19 cellular contexts compared by ENCODE assay signal in the genomic region with DNA sequence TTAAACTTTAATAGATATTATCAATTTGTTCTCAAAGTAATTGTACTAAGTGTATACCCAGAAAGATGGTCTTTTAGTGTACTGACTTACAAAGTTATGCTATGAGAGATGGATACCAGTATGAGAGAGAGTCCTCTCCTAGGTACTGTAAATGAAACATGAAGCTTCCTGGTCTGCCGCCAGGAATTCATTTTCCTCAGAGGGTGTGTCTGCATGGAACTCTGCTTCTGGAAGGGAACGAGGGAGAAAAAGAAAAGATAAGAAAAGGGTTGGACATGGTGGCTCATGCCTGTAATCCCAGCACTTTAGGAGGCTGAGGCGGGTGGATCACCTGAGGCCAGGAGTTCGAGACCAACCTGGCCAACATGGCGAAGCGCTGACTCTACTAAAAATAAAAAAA. TPM values are rescaled to one million over a fixed set of nuclear protein-coding genes. Genes with fewer than 3 reads are reported as not detected.
DNase-seq lines count a peak whose midpoint lies in the region; ATAC-seq and TF ChIP-seq lines count a peak whose summit lies in the region.
"Had no signal": no experiment of that assay in that cellular context is flagged by ENCODE, and none has a peak within 500 bp of the region (broad histone marks: within the 10 kb centered on the region; RNA-seq: fewer than 3 reads in every experiment).

No MANE protein-coding gene starts in this region.

- H3K36me3 Mint-ChIP-seq in MCF 10A (ENCODE audit: insufficient read depth, unreplicated experiment) = peaks cover 26% of the 10 kb centered on the region
- H3K36me3 Mint-ChIP-seq in brain = peaks cover 26% of the 10 kb centered on the region
- H3K36me3 Mint-ChIP-seq in mesothelial cell of epicardium = peaks cover 3% of the 10 kb centered on the region
- peaks cover 4% of the 10 kb centered on the region for H3K36me3 Mint-ChIP-seq in type B pancreatic cell

- H3K27ac Mint-ChIP-seq in MCF 10A (ENCODE audit: low read depth, unreplicated experiment) (no peak overlapping the region), brain (peak overlapping the region in 1 of 5 experiments; percentile 72), mesothelial cell of epicardium (peak overlapping the region; percentile 11), type B pancreatic cell (peak overlapping the region; percentile 4)

- H3K9me3 ChIP-seq in breast epithelium = no peaks in the 10 kb centered on the region
- H3K9me3 ChIP-seq: BLaER1 treated with 17β-estradiol and CSF1 and Interleukin-3, amounts not matched to agents 10 nM and 100 nM had no signal

- no peak overlapping the region for H3K27ac ChIP-seq in breast epithelium
- H3K27ac ChIP-seq: BLaER1 treated with 17β-estradiol and CSF1 and Interleukin-3, amounts not matched to agents 10 nM and 100 nM; GM23248; KMS-11; RWPE1 had no signal

- POLR2A ChIA-PET in MCF 10A (lab: Yijun Ruan, JAX) = interaction anchor here (0.7 kb wide), 1 partner anchor 129 kb away, joined by 3 read pairs; no protein-coding TSS in a partner anchor

- H3K27me3 ChIP-seq in breast epithelium = no peaks in the 10 kb centered on the region
- H3K27me3 ChIP-seq: BLaER1 treated with 17β-estradiol and CSF1 and Interleukin-3, amounts not matched to agents 10 nM and 100 nM; MG63 had no signal

- TF ChIP-seq POLR2A in breast epithelium (IDR thresholded peaks at IDR 0.05) = no peak

- DNase-seq in MCF 10A (ENCODE audit: unreplicated experiment) = peak; percentile 30
- DNase-seq in breast epithelium (ENCODE audit: low spot score in 2 of 2) = no peak
- DNase-seq in mesothelial cell of epicardium (ENCODE audit: low spot score in 2 of 2, unreplicated experiment in 2 of 2) = no peak
- no peak for DNase-seq in type B pancreatic cell (ENCODE audit: extremely low spot score, unreplicated experiment)
- DNase-seq in GM20000 (ENCODE audit: low spot score) = no peak
- DNase-seq: COR-L47, DMS53, GM23248, HCEC 1CT, MG63, NCI-H1092, NCI-H2081 treated with DMSO at 0.1 percent for 48 hours, NCI-H524 had no signal

- intact Hi-C loops in MCF 10A (cut with micrococcal nuclease) (loop anchor here (10.0 kb wide), 1 partner anchor 102 kb away; the partner anchor contains the start of genes CFAP210 and PHOSPHO2), breast epithelium (cut with DNase I; ENCODE audit: low total_unique reads) (no loop called here)

- ATAC-seq in HG03025 (IDR thresholded peaks at IDR 0.05; ENCODE audit: low FRiP score, unreplicated experiment) (no peak), GM19463 (IDR thresholded peaks at IDR 0.05; ENCODE audit: unreplicated experiment) (no peak)

- H3K27me3 Mint-ChIP-seq in MCF 10A (ENCODE audit: insufficient read depth, unreplicated experiment) = no peaks in the 10 kb centered on the region
- peaks cover 5% of the 10 kb centered on the region for H3K27me3 Mint-ChIP-seq in brain
- no peaks in the 10 kb centered on the region for H3K27me3 Mint-ChIP-seq in mesothelial cell of epicardium (ENCODE audit: low read depth)
- H3K27me3 Mint-ChIP-seq in type B pancreatic cell = no peaks in the 10 kb centered on the region

- H3K4me1 Mint-ChIP-seq in MCF 10A (ENCODE audit: insufficient read depth, unreplicated experiment) (peaks cover 9% of the 10 kb centered on the region), brain (peaks cover 23% of the 10 kb centered on the region), mesothelial cell of epicardium (peaks cover 25% of the 10 kb centered on the region), type B pancreatic cell (ENCODE audit: unreplicated experiment) (peaks cover 11% of the 10 kb centered on the region)

- no peaks in the 10 kb centered on the region for H3K9me3 Mint-ChIP-seq in MCF 10A (ENCODE audit: unreplicated experiment)
- H3K9me3 Mint-ChIP-seq in brain = no peaks in the 10 kb centered on the region
- H3K9me3 Mint-ChIP-seq in mesothelial cell of epicardium = peaks cover 4% of the 10 kb centered on the region
- H3K9me3 Mint-ChIP-seq in type B pancreatic cell = no peaks in the 10 kb centered on the region

- H3K4me1 ChIP-seq in breast epithelium = no peaks in the 10 kb centered on the region

- no TSS peak for BruUV-seq in MCF 10A (replicated peaks; lab: Mats Ljungman, UMichigan)

- TF ChIP-seq CTCF in MCF 10A (IDR thresholded peaks at IDR 0.05; ENCODE audit: unreplicated experiment) = no peak
- no peak for TF ChIP-seq CTCF in breast epithelium (IDR thresholded peaks at IDR 0.05)
- no peak for TF ChIP-seq CTCF in brain (conservative IDR thresholded peaks at IDR 0.05)
- no peak for TF ChIP-seq CTCF in mesothelial cell of epicardium (IDR thresholded peaks at IDR 0.05; ENCODE audit: unreplicated experiment)
- TF ChIP-seq CTCF in type B pancreatic cell (conservative IDR thresholded peaks at IDR 0.05) = no peak
- TF ChIP-seq CTCF in GM20000 (IDR thresholded peaks at IDR 0.05; ENCODE audit: extremely low read depth, missing control alignments) = no peak

- CTCF ChIA-PET in MCF 10A (lab: Yijun Ruan, JAX) = no interaction called here

- H3K4me3 Mint-ChIP-seq in MCF 10A (ENCODE audit: unreplicated experiment) (peak overlapping the region; percentile 45), brain (peak overlapping the region in 3 of 5 experiments; percentile 12 to 82 (median 56)), mesothelial cell of epicardium (no peak overlapping the region), type B pancreatic cell (peak overlapping the region; percentile 63)

- no peaks in the 10 kb centered on the region for H3K36me3 ChIP-seq in breast epithelium

- no peak overlapping the region for H3K4me3 ChIP-seq in breast epithelium
- H3K4me3 ChIP-seq: BLaER1 treated with 17β-estradiol and CSF1 and Interleukin-3, amounts not matched to agents 10 nM and 100 nM; GM23248; MG63 had no signal

RNA-seq across cellular contexts. Expression of gene SSB, which starts 2.2 kb away (rescaled TPM):
- 98.0 and 113 TPM in 2 replicates for total RNA-seq in MCF 10A (2022)
- 100 to 1,000 TPM in 2 of 3 donors, 10 to 100 TPM in 1; 79.0 to 124 (median 109) TPM for total RNA-seq in breast epithelium
- 35.1 TPM for polyA plus RNA-seq in brain (ENCODE audit: insufficient read depth, low read depth, low replicate concordance)
- 120 to 124 TPM (median 123 TPM) in 3 replicates for total RNA-seq in mesothelial cell of epicardium
- 109 and 142 TPM in 2 replicates for total RNA-seq in type B pancreatic cell (ENCODE audit: low replicate concordance)

RNA-seq across cellular contexts. Expression of gene METTL5, which starts 28.3 kb away (rescaled TPM):
- 68.0 and 109 TPM in 2 replicates for total RNA-seq in MCF 10A (2022)
- 10 to 100 TPM; 43.6 to 75.2 (median 52.7) TPM for total RNA-seq in breast epithelium
- 35.3 TPM for polyA plus RNA-seq in brain (ENCODE audit: insufficient read depth, low read depth, low replicate concordance)
- total RNA-seq in mesothelial cell of epicardium = 44.0 to 47.0 TPM (median 45.4 TPM) in 3 replicates
- 39.3 and 49.4 TPM in 2 replicates for total RNA-seq in type B pancreatic cell (ENCODE audit: low replicate concordance)

RNA-seq across cellular contexts. Expression of gene UBR3, which starts 30.8 kb away (rescaled TPM):
- total RNA-seq in MCF 10A (2022) (28.7 and 30.0 TPM in 2 replicates), breast epithelium (100 to 1,000 TPM in 2 of 3 donors, 10 to 100 TPM in 1; 75.7 to 110 (median 108) TPM), mesothelial cell of epicardium (44.9 to 47.7 TPM (median 47.3 TPM) in 3 replicates), type B pancreatic cell (ENCODE audit: low replicate concordance) (32.5 and 34.4 TPM in 2 replicates)
- 9.7 TPM for polyA plus RNA-seq in brain (ENCODE audit: insufficient read depth, low read depth, low replicate concordance)
